Comparison of ENCODE assay signal across 8 cellular contexts in the genomic region with DNA sequence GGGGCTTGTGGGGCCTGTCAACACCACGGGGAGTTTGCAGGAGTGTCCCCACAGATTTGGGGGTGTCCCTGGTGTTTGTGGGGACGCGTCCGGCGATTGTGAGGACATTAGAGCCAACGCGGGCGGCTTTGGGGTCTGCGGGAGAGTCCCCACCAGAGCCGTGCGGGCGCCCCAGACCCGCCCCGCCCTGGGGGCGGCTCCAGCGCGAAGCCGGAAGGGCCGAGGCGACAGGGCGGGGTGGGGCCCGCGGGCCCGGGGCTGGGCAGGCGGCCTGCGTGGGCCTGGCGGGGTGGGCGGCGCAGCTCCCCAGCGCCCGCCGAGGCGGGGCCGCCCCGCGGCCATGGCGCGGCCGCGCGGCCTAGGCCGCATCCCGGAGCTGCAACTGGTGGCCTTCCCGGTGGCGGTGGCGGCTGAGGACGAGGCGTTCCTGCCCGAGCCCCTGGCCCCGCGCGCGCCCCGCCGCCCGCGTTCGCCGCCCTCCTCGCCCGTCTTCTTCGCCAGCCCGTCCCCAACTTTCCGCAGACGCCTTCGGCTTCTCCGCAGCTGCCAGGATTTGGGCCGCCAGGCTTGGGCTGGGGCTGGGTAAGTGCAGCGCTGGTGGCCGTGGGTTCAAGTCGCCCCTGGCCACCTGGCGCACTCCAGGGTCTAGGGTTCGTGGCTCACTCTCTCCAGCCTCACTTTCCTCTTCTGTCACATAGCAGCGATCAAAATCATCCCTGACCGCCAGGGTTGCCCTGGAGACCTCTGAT. TPM values are rescaled to one million over a fixed set of nuclear protein-coding genes. Genes with fewer than 3 reads are reported as not detected.
DNase-seq lines count a peak whose midpoint lies in the region; ATAC-seq, FAIRE-seq and TF ChIP-seq lines count a peak whose summit lies in the region.

No MANE protein-coding gene starts in this region.

- ATAC-seq in activated naive CD8-positive, alpha-beta T cell treated with anti-CD3 and anti-CD28 coated beads, Interleukin-2, amount 50 U/mL, for 24 hours = no peak
- no peak for ATAC-seq in foreskin keratinocyte

- no peak for TF ChIP-seq EP300 in stomach (IDR thresholded peaks at IDR 0.05)

- peak; percentile 10 for DNase-seq in Ammon's horn (ENCODE audit: low spot score)
- no peak for DNase-seq in HFF-Myc (ENCODE audit: extremely low read depth, low read depth)
- DNase-seq in activated naive CD8-positive, alpha-beta T cell treated with anti-CD3 and anti-CD28 coated beads, Interleukin-2, amount 50 U/mL, for 24 hours = no peak
- no peak for DNase-seq in keratinocyte (ENCODE audit: low read depth, low spot score)
- DNase-seq in stomach = peak; percentile 77
- DNase-seq in foreskin keratinocyte = no peak
- DNase-seq in middle frontal gyrus (ENCODE audit: extremely low spot score, low spot score) = no peak
- DNase-seq in cerebellum (ENCODE audit: low spot score) = no peak

- no peak for TF ChIP-seq POLR2A in stomach (IDR thresholded peaks at IDR 0.05)

- 1 to 5% (median 3%) methylated on average over 16 to 75 of the region's 75 CpGs for WGBS in stomach, 5 donors

- no peak for FAIRE-seq in keratinocyte (lab: Jason Lieb, UNC)

- no peaks in the 10 kb centered on the region for H3K36me3 Mint-ChIP-seq in activated naive CD8-positive, alpha-beta T cell treated with anti-CD3 and anti-CD28 coated beads, Interleukin-2, amount 50 U/mL, for 24 hours (ENCODE audit: low read depth)

- no peak overlapping the region for H2AFZ ChIP-seq in keratinocyte (ENCODE audit: control insufficient read depth, low read length)

- H4K20me1 ChIP-seq in keratinocyte (ENCODE audit: control insufficient read depth, extremely low read depth, insufficient read depth, low read length) = no peaks in the 10 kb centered on the region

- no peaks in the 10 kb centered on the region for H3K36me3 ChIP-seq in keratinocyte (ENCODE audit: control insufficient read depth in 2 of 2, extremely low read depth in 1 of 2, insufficient read depth in 2 of 2, low read length in 2 of 2)
- no peaks in the 10 kb centered on the region for H3K36me3 ChIP-seq in stomach

- no peak overlapping the region for H3K9ac ChIP-seq in keratinocyte (ENCODE audit: control insufficient read depth, extremely low read depth, insufficient read depth, low read length)

- H3K9me3 ChIP-seq in keratinocyte (ENCODE audit: control insufficient read depth, low read depth, low read length) (no peaks in the 10 kb centered on the region), stomach (no peaks in the 10 kb centered on the region)

- peaks cover 4% of the 10 kb centered on the region for H3K9me3 Mint-ChIP-seq in activated naive CD8-positive, alpha-beta T cell treated with anti-CD3 and anti-CD28 coated beads, Interleukin-2, amount 50 U/mL, for 24 hours

- H3K79me2 ChIP-seq in keratinocyte (ENCODE audit: control insufficient read depth, insufficient read depth, low read length) = no peaks in the 10 kb centered on the region

- no peaks in the 10 kb centered on the region for H3K9me1 ChIP-seq in keratinocyte (ENCODE audit: control insufficient read depth, extremely low read depth, insufficient read depth, low read length)

- peak overlapping the region; percentile 81 for H3K4me3 Mint-ChIP-seq in activated naive CD8-positive, alpha-beta T cell treated with anti-CD3 and anti-CD28 coated beads, Interleukin-2, amount 50 U/mL, for 24 hours

- TF ChIP-seq CTCF in HFF-Myc (IDR thresholded peaks at IDR 0.05; ENCODE audit: low read depth, low read length, missing control alignments) (no peak), keratinocyte (optimal IDR thresholded peaks at IDR 0.05 in 1 of 3, IDR thresholded peaks at IDR 0.05 in 1 of 3, conservative IDR thresholded peaks at IDR 0.05 in 1 of 3; ENCODE audit: extremely low read depth in 1 of 3, insufficient read depth in 2 of 3, low read length in 3 of 3) (no peak), stomach (IDR thresholded peaks at IDR 0.05) (no peak), foreskin keratinocyte (conservative IDR thresholded peaks at IDR 0.05) (no peak)

- peaks cover 33% of the 10 kb centered on the region for H3K27me3 ChIP-seq in keratinocyte (ENCODE audit: control insufficient read depth, extremely low read depth, insufficient read depth, low read length)
- peaks cover 0 to 30% (median 0%) of the 10 kb centered on the region in 3 donors for H3K27me3 ChIP-seq in stomach
- peaks cover 66% of the 10 kb centered on the region for H3K27me3 ChIP-seq in foreskin keratinocyte

- peaks cover 80% of the 10 kb centered on the region for H3K4me1 Mint-ChIP-seq in activated naive CD8-positive, alpha-beta T cell treated with anti-CD3 and anti-CD28 coated beads, Interleukin-2, amount 50 U/mL, for 24 hours

- peaks cover 30% of the 10 kb centered on the region for H3K27me3 Mint-ChIP-seq in activated naive CD8-positive, alpha-beta T cell treated with anti-CD3 and anti-CD28 coated beads, Interleukin-2, amount 50 U/mL, for 24 hours

- H3K4me3 ChIP-seq in HFF-Myc (replicated peaks; ENCODE audit: low read depth, low read length) (peak overlapping the region; percentile 53), keratinocyte (ENCODE audit: control insufficient read depth in 2 of 3, extremely low read depth in 1 of 3, insufficient read depth in 2 of 3, low read depth in 1 of 3, low read length in 3 of 3) (peak overlapping the region in 2 of 3 experiments; percentile 14 to 19), stomach (peak overlapping the region; percentile 64 to 72 (median 70))

- dilution Hi-C loops in keratinocyte (cut with MboI; ENCODE audit: extremely low pct_ligation_motif_present, low sequenced_read_pairs) = no loop called here

- intact Hi-C loops in stomach (cut with DNase I; ENCODE audit: low total_unique reads) = no loop called here

- peak overlapping the region; percentile 40 for H3K4me2 ChIP-seq in keratinocyte (ENCODE audit: control insufficient read depth, extremely low read depth, insufficient read depth, low read depth, low read length)

- H3K27ac ChIP-seq in keratinocyte (ENCODE audit: control insufficient read depth, insufficient read depth, low read length) (no peak overlapping the region), stomach (peak overlapping the region; percentile 52 to 88 (median 83)), foreskin keratinocyte (no peak overlapping the region)

- H3K27ac Mint-ChIP-seq in activated naive CD8-positive, alpha-beta T cell treated with anti-CD3 and anti-CD28 coated beads, Interleukin-2, amount 50 U/mL, for 24 hours = peak overlapping the region; percentile 89

- H3K4me1 ChIP-seq in keratinocyte (ENCODE audit: control insufficient read depth, extremely low read depth, insufficient read depth, low read length) (peaks cover 4% of the 10 kb centered on the region), stomach (peaks cover 25 to 37% (median 32%) of the 10 kb centered on the region in 4 donors), foreskin keratinocyte (no peaks in the 10 kb centered on the region)

RNA-seq across cellular contexts. Expression of a gene that starts 10.3 kb away (rescaled TPM):
- polyA plus RNA-seq in keratinocyte (0.05 to 0.24 TPM (median 0.09 TPM) in 3 replicates), stomach (10 to 100 TPM in 2 of 3 donors, 1 to 10 TPM in 1; 5.0 to 12.9 (median 11.0) TPM), foreskin keratinocyte (0.31 and 0.47 TPM in 2 replicates)
- polyA plus RNA-seq in keratinocyte (2011; ENCODE audit: low read depth) = 0.34 TPM
- 0.16 and 0.40 TPM in 2 replicates for polyA plus RNA-seq in keratinocyte (2011; cell fraction: cytosol; rRNA removed)
- 0.34 and 0.37 TPM in 2 replicates for polyA plus RNA-seq in keratinocyte (2011; cell fraction: nucleus; rRNA removed)
- 0.41 and 0.48 TPM in 2 replicates for polyA plus RNA-seq in keratinocyte (2012; ENCODE audit: low replicate concordance)
- 0.33 to 2.1 TPM (median 0.35 TPM) in 3 replicates for polyA minus RNA-seq in keratinocyte
- polyA minus RNA-seq in keratinocyte (2011; cell fraction: cytosol; rRNA and poly(A)+ RNA removed) = 0.77 TPM
- 0.42 and 0.62 TPM in 2 replicates for polyA minus RNA-seq in keratinocyte (2011; cell fraction: nucleus; rRNA and poly(A)+ RNA removed)
- total RNA-seq in stomach (10 to 100 TPM in 2 of 5 donors, 1 to 10 TPM in 3; 2.3 to 30.7 (median 8.9) TPM), foreskin keratinocyte (0.28 and 0.58 TPM in 2 replicates), cerebellum (3.3 TPM)

RNA-seq across cellular contexts. Expression of a gene that starts 27.3 kb away (rescaled TPM):
- polyA plus RNA-seq in keratinocyte (376 to 433 TPM (median 415 TPM) in 3 replicates), stomach (100 to 1,000 TPM; 145 to 179 (median 164) TPM), foreskin keratinocyte (286 and 295 TPM in 2 replicates)
- 143 TPM for polyA plus RNA-seq in keratinocyte (2011; ENCODE audit: low read depth)
- polyA plus RNA-seq in keratinocyte (2011; cell fraction: cytosol; rRNA removed) = 241 and 430 TPM in 2 replicates
- 881 and 1,043 TPM in 2 replicates for polyA plus RNA-seq in keratinocyte (2011; cell fraction: nucleus; rRNA removed)
- polyA plus RNA-seq in keratinocyte (2012; ENCODE audit: low replicate concordance) = 131 and 287 TPM in 2 replicates
- 116 to 216 TPM (median 123 TPM) in 3 replicates for polyA minus RNA-seq in keratinocyte
- 174 TPM for polyA minus RNA-seq in keratinocyte (2011; cell fraction: cytosol; rRNA and poly(A)+ RNA removed)
- 70.1 and 85.3 TPM in 2 replicates for polyA minus RNA-seq in keratinocyte (2011; cell fraction: nucleus; rRNA and poly(A)+ RNA removed)
- total RNA-seq in stomach (100 to 1,000 TPM in 4 of 5 donors, 10 to 100 TPM in 1; 84.3 to 390 (median 174) TPM), foreskin keratinocyte (231 and 249 TPM in 2 replicates), cerebellum (41.6 TPM)

RNA-seq across cellular contexts. Expression of a gene that starts 50.3 kb away (rescaled TPM):
- polyA plus RNA-seq in keratinocyte (32.6 to 42.6 TPM (median 34.1 TPM) in 3 replicates), stomach (100 to 1,000 TPM in 2 of 3 donors, 10 to 100 TPM in 1; 88.8 to 144 (median 107) TPM), foreskin keratinocyte (97.5 and 102 TPM in 2 replicates)
- 29.6 TPM for polyA plus RNA-seq in keratinocyte (2011; ENCODE audit: low read depth)
- polyA plus RNA-seq in keratinocyte (2011; cell fraction: cytosol; rRNA removed) = 15.7 and 26.3 TPM in 2 replicates
- 135 and 180 TPM in 2 replicates for polyA plus RNA-seq in keratinocyte (2011; cell fraction: nucleus; rRNA removed)
- 42.6 and 54.1 TPM in 2 replicates for polyA plus RNA-seq in keratinocyte (2012; ENCODE audit: low replicate concordance)
- polyA minus RNA-seq in keratinocyte = 31.3 to 133 TPM (median 42.7 TPM) in 3 replicates
- polyA minus RNA-seq in keratinocyte (2011; cell fraction: cytosol; rRNA and poly(A)+ RNA removed) = 36.4 TPM
- 30.4 and 43.6 TPM in 2 replicates for polyA minus RNA-seq in keratinocyte (2011; cell fraction: nucleus; rRNA and poly(A)+ RNA removed)
- total RNA-seq in stomach (100 to 1,000 TPM in 4 of 5 donors, 10 to 100 TPM in 1; 45.2 to 365 (median 314) TPM), foreskin keratinocyte (94.7 and 97.5 TPM in 2 replicates), cerebellum (42.8 TPM)

Comparison
In these comparisons a context has a peak if more than half of its experiments do, and no peak if none do; other contexts are left out.
1. DNase-seq: peak in Ammon's horn (single experiment) and stomach (single experiment); none in HFF-Myc (single experiment), activated naive CD8-positive, alpha-beta T cell treated with anti-CD3 and anti-CD28 coated beads, Interleukin-2, amount 50 U/mL, for 24 hours (single experiment), keratinocyte (single experiment), foreskin keratinocyte (0 of 2), middle frontal gyrus (single experiment) and cerebellum (single experiment).
2. H3K4me3 ChIP-seq: peak in every context shown above with its lines; median percentile 70 in stomach; 53 in HFF-Myc; 16 in keratinocyte.
3. H3K27ac ChIP-seq: peak in stomach (5 of 5); none in keratinocyte (single experiment) and foreskin keratinocyte (single experiment).